Comparison of ENCODE assay signal across 8 cellular contexts in the genomic region with DNA sequence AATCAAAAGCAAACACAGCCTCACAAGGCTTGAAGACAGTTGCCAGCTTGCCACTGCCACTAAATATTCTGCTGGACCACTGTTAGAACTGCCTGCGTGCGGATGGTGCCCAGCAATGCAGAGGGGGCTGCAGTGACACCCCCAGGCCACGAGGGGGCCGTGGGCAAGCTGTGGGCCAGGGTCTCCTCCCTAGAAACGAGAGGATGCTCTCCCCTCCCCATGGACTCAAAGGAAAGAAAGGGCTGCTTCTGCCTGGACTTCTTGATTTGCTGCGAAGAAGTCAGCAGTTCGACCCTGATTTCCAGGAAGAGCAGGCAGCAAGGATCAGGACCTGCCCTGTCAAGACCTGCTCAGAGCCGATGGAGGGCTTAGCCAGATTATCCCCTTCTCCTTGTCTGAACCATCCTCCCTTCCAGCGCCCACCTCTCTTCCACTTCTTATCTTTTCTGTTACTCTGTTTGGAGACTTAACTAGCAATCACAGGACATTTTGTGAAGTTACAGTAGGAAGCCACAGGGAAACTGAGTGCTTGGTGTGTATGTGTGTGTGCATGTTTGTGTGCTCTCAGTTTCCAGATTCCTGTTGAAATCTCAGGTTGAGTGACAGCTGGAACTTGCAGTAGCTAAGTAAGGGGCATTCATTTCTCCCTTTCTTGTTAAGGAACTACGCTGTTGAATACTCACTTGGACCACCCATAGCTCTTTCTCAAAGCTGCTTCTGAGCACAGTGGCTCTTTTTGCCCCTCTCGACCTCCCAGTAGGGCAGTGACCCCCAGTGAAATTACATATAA. TPM values are rescaled to one million over a fixed set of nuclear protein-coding genes. Genes with fewer than 3 reads are reported as not detected.
DNase-seq lines count a peak whose midpoint lies in the region; ATAC-seq and TF ChIP-seq lines count a peak whose summit lies in the region.

No MANE protein-coding gene starts in this region.

- intact Hi-C loops in activated CD8-positive, alpha-beta T cell treated with anti-CD3 and anti-CD28 coated beads for 36 hours (cut with micrococcal nuclease), result no loop called here
- intact Hi-C loops in uterus (cut with DNase I; ENCODE audit: low total_unique reads), result loop anchor here (5.0 to 10.0 kb wide), 2 partner anchors 73 to 126 kb away; no protein-coding TSS in a partner anchor

- WGBS in endodermal cell (ENCODE audit: insufficient coverage in 1 of 2, insufficient read length in 1 of 2), 2 experiments, result 30 to 37% methylated on average over 4 to 11 of the region's 11 CpGs

- H3K36me3 ChIP-seq in endodermal cell (ENCODE audit: control insufficient read depth, insufficient read depth, low read length), result no peaks in the 10 kb centered on the region
- no peaks in the 10 kb centered on the region for H3K36me3 ChIP-seq in uterus

- POLR2A ChIA-PET in activated CD8-positive, alpha-beta T cell treated with anti-CD3 and anti-CD28 coated beads for 36 hours (lab: Charles Lee), result interaction anchor here (0.7 to 3.6 kb wide), 10 partner anchors 9 to 180 kb away, joined by 3 to 19 read pairs (median 3); no protein-coding TSS in a partner anchor

- H3K9ac ChIP-seq in endodermal cell (ENCODE audit: extremely low read depth, low read length, poor library complexity, severe bottlenecking), result no peak overlapping the region

- CTCF ChIA-PET in activated CD8-positive, alpha-beta T cell treated with anti-CD3 and anti-CD28 coated beads for 36 hours (lab: Charles Lee), result interaction anchor here (0.6 to 4.0 kb wide), 47 partner anchors 9 to 550 kb away, joined by 3 to 43 read pairs (median 4); a partner anchor contains a TSS

- H3K4me1 ChIP-seq in endodermal cell (ENCODE audit: control insufficient read depth, insufficient read depth, low read length) (no peaks in the 10 kb centered on the region), uterus (peaks cover 0 to 15% of the 10 kb centered on the region in 2 donors)

- H3K27ac ChIP-seq in endodermal cell (ENCODE audit: low read depth, low read length) (no peak overlapping the region), uterus (peak overlapping the region; percentile 55 to 61)

- peak; percentile 19 for ATAC-seq in activated CD8-positive, alpha-beta T cell treated with anti-CD3 and anti-CD28 coated beads for 36 hours
- no peak for ATAC-seq in naive B cell (ENCODE audit: low read depth in 2 of 2)

- H3K9me3 ChIP-seq in endodermal cell (ENCODE audit: control insufficient read depth, low read length) (no peaks in the 10 kb centered on the region), uterus (no peaks in the 10 kb centered on the region)

- H3K27me3 ChIP-seq in endodermal cell (ENCODE audit: control insufficient read depth, insufficient read depth, low read length, poor library complexity, severe bottlenecking), result peaks cover 37% of the 10 kb centered on the region
- no peaks in the 10 kb centered on the region for H3K27me3 ChIP-seq in uterus

- peak; percentile 94 for TF ChIP-seq CTCF in activated CD8-positive, alpha-beta T cell treated with anti-CD3 and anti-CD28 coated beads for 36 hours (IDR thresholded peaks at IDR 0.05)
- peak; percentile 98 for TF ChIP-seq CTCF in endodermal cell (conservative IDR thresholded peaks at IDR 0.05)
- peak; percentile 78 to 88 (median 84) for TF ChIP-seq CTCF in uterus (IDR thresholded peaks at IDR 0.05)

- H3K4me3 Mint-ChIP-seq in activated CD8-positive, alpha-beta T cell treated with anti-CD3 and anti-CD28 coated beads for 36 hours, result peak overlapping the region; percentile 78
- H3K4me3 Mint-ChIP-seq in endodermal cell (no peak overlapping the region), naive B cell (peak overlapping the region in 6 of 8 donors; percentile 18 to 92 (median 78))

- H3K4me3 ChIP-seq in endodermal cell (ENCODE audit: low read length), result no peak overlapping the region
- peak overlapping the region in 1 of 2 donors; percentile 68 for H3K4me3 ChIP-seq in uterus

- DNase-seq in ELF-1 (ENCODE audit: low read depth, low spot score), result peak; percentile 88
- DNase-seq in NCI-H128 (lab: John Stamatoyannopoulos, UW; ENCODE audit: unreplicated experiment), result peak; percentile 29
- peak; percentile 61 for DNase-seq in activated CD8-positive, alpha-beta T cell treated with anti-CD3 and anti-CD28 coated beads for 36 hours
- peak; percentile 93 for DNase-seq in endodermal cell
- peak; percentile 36 for DNase-seq in naive B cell
- peak; percentile 46 to 58 for DNase-seq in uterus
- no peak for DNase-seq in GOT3 (lab: John Stamatoyannopoulos, UW)
- DNase-seq in mucosa of gallbladder (ENCODE audit: low spot score), result no peak

- peaks cover 3% of the 10 kb centered on the region for H3K27me3 Mint-ChIP-seq in activated CD8-positive, alpha-beta T cell treated with anti-CD3 and anti-CD28 coated beads for 36 hours
- H3K27me3 Mint-ChIP-seq in endodermal cell (ENCODE audit: insufficient read depth) (peaks cover 30% of the 10 kb centered on the region), naive B cell (peaks cover 32 to 60% (median 54%) of the 10 kb centered on the region in 3 donors)

- H3K36me3 Mint-ChIP-seq in activated CD8-positive, alpha-beta T cell treated with anti-CD3 and anti-CD28 coated beads for 36 hours (ENCODE audit: low read depth), result no peaks in the 10 kb centered on the region
- H3K36me3 Mint-ChIP-seq in endodermal cell (ENCODE audit: low read depth) (no peaks in the 10 kb centered on the region), naive B cell (no peaks in the 10 kb centered on the region)

- peak overlapping the region; percentile 50 for H3K27ac Mint-ChIP-seq in activated CD8-positive, alpha-beta T cell treated with anti-CD3 and anti-CD28 coated beads for 36 hours
- no peak overlapping the region for H3K27ac Mint-ChIP-seq in endodermal cell
- H3K27ac Mint-ChIP-seq in naive B cell, result no peak overlapping the region

- H3K9me3 Mint-ChIP-seq in activated CD8-positive, alpha-beta T cell treated with anti-CD3 and anti-CD28 coated beads for 36 hours, result no peaks in the 10 kb centered on the region
- H3K9me3 Mint-ChIP-seq in endodermal cell (no peaks in the 10 kb centered on the region), naive B cell (no peaks in the 10 kb centered on the region)

- no peak for TF ChIP-seq POLR2A in uterus (IDR thresholded peaks at IDR 0.05)

- peaks cover 79% of the 10 kb centered on the region for H3K4me1 Mint-ChIP-seq in activated CD8-positive, alpha-beta T cell treated with anti-CD3 and anti-CD28 coated beads for 36 hours (ENCODE audit: low read depth)
- H3K4me1 Mint-ChIP-seq in endodermal cell, result peaks cover 9% of the 10 kb centered on the region
- peaks cover 21 to 38% (median 26%) of the 10 kb centered on the region in 3 donors for H3K4me1 Mint-ChIP-seq in naive B cell

RNA-seq across cellular contexts. Expression of a gene that starts 2.7 kb away (rescaled TPM):
- 1 to 10 TPM; 3.7 to 4.4 TPM for total RNA-seq in activated CD8-positive, alpha-beta T cell treated with anti-CD3 and anti-CD28 coated beads for 36 hours
- total RNA-seq in endodermal cell, result 1 to 10 TPM; 2.2 to 4.3 TPM
- 8.0 TPM for polyA plus RNA-seq in endodermal cell (2013, experiment 1 of 2)
- polyA plus RNA-seq in endodermal cell (2013, experiment 2 of 2), result 6.9 TPM
- polyA plus RNA-seq in naive B cell (ENCODE audit: low read depth in 6 of 6), result under 1 TPM in 3 of 6 donors, not detected in 3; 0.16 to 0.52 (median 0.44) TPM
- 10 to 100 TPM in 1 of 4 donors, 1 to 10 TPM in 3; 5.0 to 31.1 (median 7.9) TPM for total RNA-seq in uterus
- 18.4 TPM for total RNA-seq in mucosa of gallbladder

Comparison
In these comparisons a context has a peak if more than half of its experiments do, and no peak if none do; other contexts are left out.
1. DNase-seq: peak in ELF-1 (single experiment), NCI-H128 (single experiment), activated CD8-positive, alpha-beta T cell treated with anti-CD3 and anti-CD28 coated beads for 36 hours (single experiment), endodermal cell (single experiment), naive B cell (single experiment) and uterus (2 of 2); none in GOT3 (single experiment) and mucosa of gallbladder (single experiment).
2. Peak in every context shown above with its lines, with median percentiles within 50 percentile points of each other: CTCF ChIP-seq.